19 cellular contexts compared by ENCODE assay signal in the genomic region with DNA sequence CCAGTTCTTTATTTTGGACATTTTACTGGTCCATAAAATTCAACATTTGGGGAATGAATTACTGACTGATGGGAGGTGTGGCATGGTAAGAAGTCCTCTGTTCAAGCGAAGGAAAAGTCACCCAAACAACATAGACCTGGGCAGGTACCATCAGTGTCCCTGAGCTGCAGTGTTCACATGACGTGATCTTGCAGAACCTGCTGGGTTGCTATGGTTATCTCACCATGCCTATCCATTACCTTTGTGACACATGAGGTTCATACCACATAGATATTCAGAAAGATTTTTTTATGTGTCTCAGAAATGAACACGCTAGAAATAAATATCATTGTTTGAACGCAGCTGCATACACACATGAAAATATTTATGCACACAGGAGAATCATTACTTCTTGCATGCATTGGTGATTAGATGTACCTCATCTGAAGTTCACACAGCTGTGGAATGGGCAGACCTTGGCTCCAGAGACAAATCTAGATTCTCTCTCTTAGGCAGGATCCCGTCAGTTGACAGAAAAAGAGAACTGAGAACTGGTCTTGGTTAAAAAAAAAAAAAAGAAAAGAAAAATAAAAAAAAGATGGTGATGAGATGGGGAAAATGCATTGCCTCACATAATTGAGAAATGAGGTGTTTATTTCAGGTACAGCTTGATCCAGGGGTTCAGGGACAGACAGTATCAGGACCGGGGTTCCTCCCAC. TPM values are rescaled to one million over a fixed set of nuclear protein-coding genes. Genes with fewer than 3 reads are reported as not detected.
DNase-seq lines count a peak whose midpoint lies in the region; ATAC-seq and TF ChIP-seq lines count a peak whose summit lies in the region.
"Had no signal": no experiment of that assay in that cellular context is flagged by ENCODE, and none has a peak within 500 bp of the region (broad histone marks: within the 10 kb centered on the region; RNA-seq: fewer than 3 reads in every experiment).

No MANE protein-coding gene starts in this region.

- H3K9me3 ChIP-seq in uterus = no peaks in the 10 kb centered on the region
- H3K9me3 ChIP-seq: mucosa of descending colon had no signal

- H3K4me1 Mint-ChIP-seq in stimulated activated memory B cell treated with anti-CD40 and anti-IgM and Interleukin-4, amounts not matched to agents 10 μg/mL and 1 μg/mL and 100 μg/mL, for 72 hours = no peaks in the 10 kb centered on the region
- H3K4me1 Mint-ChIP-seq: activated CD4-positive, alpha-beta T cell treated with anti-CD3 and anti-CD28 coated beads, Interleukin-2, amount 10 ng/mL, durations not matched to agents 24 days and 14 days had no signal

- ATAC-seq in GM19328 (IDR thresholded peaks at IDR 0.05; ENCODE audit: unreplicated experiment) = peak; percentile 63
- peak; percentile 91 for ATAC-seq in GM21723 (IDR thresholded peaks at IDR 0.05; ENCODE audit: unreplicated experiment)
- peak; percentile 61 for ATAC-seq in HG03354 (IDR thresholded peaks at IDR 0.05; ENCODE audit: poor library complexity, severe bottlenecking, unreplicated experiment)
- ATAC-seq in stimulated activated memory B cell treated with anti-CD40 and anti-IgM and Interleukin-4, amounts not matched to agents 10 μg/mL and 1 μg/mL and 100 μg/mL, for 72 hours = peak; percentile 46
- ATAC-seq: CD8-positive, alpha-beta T cell; mucosa of descending colon had no signal

- H3K27ac ChIP-seq in uterus = no peak overlapping the region
- H3K27ac ChIP-seq: parathyroid adenoma had no signal

- H3K4me1 ChIP-seq in uterus = no peaks in the 10 kb centered on the region
- H3K4me1 ChIP-seq: parathyroid adenoma had no signal

- H3K4me3 Mint-ChIP-seq in stimulated activated memory B cell treated with anti-CD40 and anti-IgM and Interleukin-4, amounts not matched to agents 10 μg/mL and 1 μg/mL and 100 μg/mL, for 72 hours = no peak overlapping the region
- H3K4me3 Mint-ChIP-seq: activated CD4-positive, alpha-beta T cell treated with anti-CD3 and anti-CD28 coated beads, Interleukin-2, amount 10 ng/mL, durations not matched to agents 24 days and 14 days; CD8-positive, alpha-beta T cell had no signal

- no peak for TF ChIP-seq POLR2A in uterus (IDR thresholded peaks at IDR 0.05)

- no peak overlapping the region for H3K4me3 ChIP-seq in uterus
- H3K4me3 ChIP-seq: mucosa of descending colon had no signal

- peaks cover 35% of the 10 kb centered on the region for H3K27me3 Mint-ChIP-seq in stimulated activated memory B cell treated with anti-CD40 and anti-IgM and Interleukin-4, amounts not matched to agents 10 μg/mL and 1 μg/mL and 100 μg/mL, for 72 hours

- DNase-seq in uterus = no peak
- no peak for DNase-seq in germinal center (ENCODE audit: low spot score)
- no peak for DNase-seq in SIG-M5 treated with dmso at 0.1 percent for 504 hours (lab: John Stamatoyannopoulos, UW; ENCODE audit: unreplicated experiment)
- DNase-seq: activated CD4-positive, alpha-beta T cell treated with anti-CD3 and anti-CD28 coated beads, Interleukin-2, amount 10 ng/mL, durations not matched to agents 24 days and 14 days; CD8-positive, alpha-beta T cell; effector CD4-positive, alpha-beta T cell; foreskin melanocyte; GF-D8; mucosa of descending colon; NCI-H1092; OCI-M1; stimulated activated CD4-positive, alpha-beta T cell treated with anti-CD3 and anti-CD28 coated beads, Interleukin-12 subunit alpha, Interleukin-12 subunit beta, amount 100 ng/mL, for 4 hours; T-helper 2 cell had no signal

- no peak for TF ChIP-seq CTCF in uterus (IDR thresholded peaks at IDR 0.05)

- no peaks in the 10 kb centered on the region for H3K36me3 ChIP-seq in uterus

- H3K27me3 ChIP-seq in uterus = no peaks in the 10 kb centered on the region

- H3K36me3 Mint-ChIP-seq in stimulated activated memory B cell treated with anti-CD40 and anti-IgM and Interleukin-4, amounts not matched to agents 10 μg/mL and 1 μg/mL and 100 μg/mL, for 72 hours = no peaks in the 10 kb centered on the region
- H3K36me3 Mint-ChIP-seq: CD8-positive, alpha-beta T cell had no signal

- intact Hi-C loops in uterus (cut with DNase I; ENCODE audit: low total_unique reads) = no loop called here

- H3K27ac Mint-ChIP-seq in stimulated activated memory B cell treated with anti-CD40 and anti-IgM and Interleukin-4, amounts not matched to agents 10 μg/mL and 1 μg/mL and 100 μg/mL, for 72 hours = no peak overlapping the region
- H3K27ac Mint-ChIP-seq: activated CD4-positive, alpha-beta T cell treated with anti-CD3 and anti-CD28 coated beads, Interleukin-2, amount 10 ng/mL, durations not matched to agents 24 days and 14 days; activated T-helper 2 cell treated with anti-CD3 and anti-CD28 coated beads, Interferon-gamma antibody, Interleukin-2, Interleukin-4, amounts not matched to agents 10 μg/mL and 5 μg/mL and 100 μg/mL, durations not matched to agents 14 hours and 24 hours and 36 hours; CD8-positive, alpha-beta T cell had no signal

- H3K9me3 Mint-ChIP-seq in stimulated activated memory B cell treated with anti-CD40 and anti-IgM and Interleukin-4, amounts not matched to agents 10 μg/mL and 1 μg/mL and 100 μg/mL, for 72 hours = no peaks in the 10 kb centered on the region
- H3K9me3 Mint-ChIP-seq: activated CD4-positive, alpha-beta T cell treated with anti-CD3 and anti-CD28 coated beads, Interleukin-2, amount 10 ng/mL, durations not matched to agents 24 days and 14 days; activated T-helper 2 cell treated with anti-CD3 and anti-CD28 coated beads, Interferon-gamma antibody, Interleukin-2, Interleukin-4, amounts not matched to agents 10 μg/mL and 5 μg/mL and 100 μg/mL, durations not matched to agents 14 hours and 24 hours and 36 hours; CD8-positive, alpha-beta T cell had no signal

RNA-seq across cellular contexts. Expression of gene RCN1, which starts 21.4 kb away (rescaled TPM):
- total RNA-seq in uterus = 100 to 1,000 TPM in 1 of 4 donors, 10 to 100 TPM in 3; 26.1 to 221 (median 67.9) TPM
